In the genomic region with DNA sequence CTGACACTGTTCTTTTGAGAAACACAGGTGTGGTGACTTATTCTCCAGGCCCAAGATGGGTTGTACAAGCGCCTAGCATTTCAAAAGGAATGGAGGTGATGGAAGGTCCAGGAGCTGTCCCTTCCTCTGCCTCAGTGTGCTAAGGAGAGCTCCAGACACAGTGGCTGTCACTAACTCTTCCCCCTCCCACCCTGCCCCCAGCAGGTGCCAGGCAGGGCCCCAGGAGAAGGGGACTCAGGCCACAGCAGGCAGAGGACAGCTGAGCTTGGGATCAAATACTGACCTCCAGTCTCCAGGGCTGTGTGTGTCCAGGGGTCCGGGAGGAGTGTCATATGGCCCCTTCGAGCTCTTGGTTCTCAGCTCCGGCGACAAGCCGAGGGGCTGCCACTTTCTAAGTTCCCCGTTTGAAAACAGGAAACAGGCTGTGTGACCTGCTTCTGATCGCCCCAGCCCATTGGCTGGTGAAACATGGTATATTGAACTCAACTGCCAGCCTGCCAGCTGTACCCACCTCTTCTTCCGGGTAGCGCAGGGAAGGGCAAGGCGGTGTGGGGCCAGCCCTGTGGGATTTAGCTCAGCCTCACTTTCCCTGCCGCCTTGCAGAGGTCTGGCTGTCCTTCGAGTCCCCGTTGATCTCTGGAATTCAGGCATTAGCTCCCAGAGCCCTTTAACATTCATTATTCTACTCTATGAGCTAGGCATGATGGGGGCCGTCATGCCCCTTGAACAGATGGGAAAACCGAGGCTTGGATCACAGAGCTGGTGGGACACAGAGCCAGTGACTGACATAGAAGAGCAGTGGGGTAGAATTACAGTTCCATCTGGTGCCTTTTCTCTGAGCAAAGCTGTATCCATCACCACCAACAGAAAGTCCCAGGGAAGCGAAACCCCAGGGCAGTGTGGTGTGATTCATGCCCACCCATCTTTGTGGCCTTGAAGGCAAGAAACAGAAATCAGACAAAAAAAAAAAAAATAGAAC, we compare ENCODE assay signal across 9 cellular contexts. TPM values are rescaled to one million over a fixed set of nuclear protein-coding genes. Genes with fewer than 3 reads are reported as not detected.
DNase-seq lines count a peak whose midpoint lies in the region; ATAC-seq and TF ChIP-seq lines count a peak whose summit lies in the region.
"Had no signal": no experiment of that assay in that cellular context is flagged by ENCODE, and none has a peak within 500 bp of the region (broad histone marks: within the 10 kb centered on the region; RNA-seq: fewer than 3 reads in every experiment).

TSS of gene SNX20 (minus strand) at position 406 of the 979 bp plus-strand sequence. CDS start 3,786 bp downstream, outside the sequence.

- H3K27ac Mint-ChIP-seq in activated CD4-positive, alpha-beta memory T cell treated with anti-CD3 and anti-CD28 coated beads, Interleukin-2, amount 10 ng/mL, durations not matched to agents 7 days and 5 days = peak within 1 kb of the TSS; percentile 86

- peaks cover 91% of the 10 kb centered on the region for H3K4me1 Mint-ChIP-seq in activated CD4-positive, alpha-beta memory T cell treated with anti-CD3 and anti-CD28 coated beads, Interleukin-2, amount 10 ng/mL, durations not matched to agents 7 days and 5 days

- ATAC-seq in GM19397 (IDR thresholded peaks at IDR 0.05; ENCODE audit: unreplicated experiment) (peak; percentile 47), HG03558 (IDR thresholded peaks at IDR 0.05; ENCODE audit: extremely low read depth, unreplicated experiment) (peak; percentile 32)

- no peaks in the 10 kb centered on the region for H3K27me3 Mint-ChIP-seq in activated CD4-positive, alpha-beta memory T cell treated with anti-CD3 and anti-CD28 coated beads, Interleukin-2, amount 10 ng/mL, durations not matched to agents 7 days and 5 days

- no peak for TF ChIP-seq CTCF in right atrium auricular region (IDR thresholded peaks at IDR 0.05)

- POLR2A ChIA-PET in activated CD4-positive, alpha-beta memory T cell treated with anti-CD3 and anti-CD28 coated beads, Interleukin-2, amount 10 ng/mL, durations not matched to agents 7 days and 5 days (lab: Charles Lee) = interaction anchor here (0.6 to 11.4 kb wide), 18 partner anchors 9 to 529 kb away, joined by 3 to 164 read pairs (median 4); partner anchors contain the start of gene CYLD

- H3K4me1 ChIP-seq in right atrium auricular region = no peaks in the 10 kb centered on the region
- H3K4me1 ChIP-seq in subcutaneous abdominal adipose tissue (ENCODE audit: control insufficient read depth in 5 of 5, insufficient read depth in 5 of 5, low read length in 5 of 5) = peaks cover 0 to 40% (median 0%) of the 10 kb centered on the region in 5 donors

- H3K9me3 Mint-ChIP-seq in activated CD4-positive, alpha-beta memory T cell treated with anti-CD3 and anti-CD28 coated beads, Interleukin-2, amount 10 ng/mL, durations not matched to agents 7 days and 5 days = no peaks in the 10 kb centered on the region

- DNase-seq in AML-193 (lab: John Stamatoyannopoulos, UW) (peak; percentile 81 to 89), right atrium auricular region (ENCODE audit: low spot score) (no peak), COLO668 (lab: John Stamatoyannopoulos, UW; ENCODE audit: unreplicated experiment) (no peak), kidney glomerular epithelial cell (lab: John Stamatoyannopoulos, UW) (no peak)
- peak; percentile 78 for DNase-seq in activated CD4-positive, alpha-beta memory T cell treated with anti-CD3 and anti-CD28 coated beads, Interleukin-2, amount 10 ng/mL, durations not matched to agents 7 days and 5 days

- H3K9me3 ChIP-seq in right atrium auricular region (no peaks in the 10 kb centered on the region), subcutaneous abdominal adipose tissue (ENCODE audit: control insufficient read depth in 5 of 5, low read length in 5 of 5) (no peaks in the 10 kb centered on the region)

- peak within 1 kb of the TSS; percentile 9 to 31 for H3K4me3 ChIP-seq in right atrium auricular region
- H3K4me3 ChIP-seq in subcutaneous abdominal adipose tissue (ENCODE audit: low read depth in 1 of 5, low read length in 5 of 5) = peak within 1 kb of the TSS; percentile 31 to 58 (median 47)
- H3K4me3 ChIP-seq: lung had no signal

- H3K4me3 Mint-ChIP-seq in activated CD4-positive, alpha-beta memory T cell treated with anti-CD3 and anti-CD28 coated beads, Interleukin-2, amount 10 ng/mL, durations not matched to agents 7 days and 5 days = peak within 1 kb of the TSS; percentile 91

- H3K27ac ChIP-seq in right atrium auricular region = no peak within 1 kb of the TSS
- H3K27ac ChIP-seq in subcutaneous abdominal adipose tissue (ENCODE audit: low read depth, low read length) = no peak within 1 kb of the TSS

- CTCF ChIA-PET in activated CD4-positive, alpha-beta memory T cell treated with anti-CD3 and anti-CD28 coated beads, Interleukin-2, amount 10 ng/mL, durations not matched to agents 7 days and 5 days (lab: Charles Lee) = interaction anchor here (0.8 to 14.5 kb wide), 9 partner anchors 13 to 407 kb away, joined by 3 to 266 read pairs (median 7); partner anchors contain the start of gene CYLD

- no peaks in the 10 kb centered on the region for H3K36me3 ChIP-seq in right atrium auricular region
- peaks cover 0 to under 1% (median 0%) of the 10 kb centered on the region in 5 donors for H3K36me3 ChIP-seq in subcutaneous abdominal adipose tissue (ENCODE audit: control insufficient read depth in 5 of 5, insufficient read depth in 5 of 5, low read length in 5 of 5)

- H3K9ac ChIP-seq in subcutaneous abdominal adipose tissue (ENCODE audit: low read length in 5 of 5) = peak within 1 kb of the TSS in 2 of 5 donors; percentile 37 to 51

- H3K36me3 Mint-ChIP-seq in activated CD4-positive, alpha-beta memory T cell treated with anti-CD3 and anti-CD28 coated beads, Interleukin-2, amount 10 ng/mL, durations not matched to agents 7 days and 5 days (ENCODE audit: low read depth) = peaks cover 42% of the 10 kb centered on the region

- H3K27me3 ChIP-seq in right atrium auricular region = no peaks in the 10 kb centered on the region
- no peaks in the 10 kb centered on the region for H3K27me3 ChIP-seq in subcutaneous abdominal adipose tissue (ENCODE audit: control insufficient read depth in 5 of 5, insufficient read depth in 4 of 5, low read length in 5 of 5)

RNA-seq across cellular contexts. Expression of gene SNX20, which starts in this region (rescaled TPM):
- 10 to 100 TPM; 94.7 to 97.7 TPM for total RNA-seq in activated CD4-positive, alpha-beta memory T cell treated with anti-CD3 and anti-CD28 coated beads, Interleukin-2, amount 10 ng/mL, durations not matched to agents 7 days and 5 days
- total RNA-seq in right atrium auricular region = 1 to 10 TPM in 1 of 2 donors, under 1 TPM in 1; 0.89 to 1.9 TPM

Comparison
In these comparisons a context has a peak if more than half of its experiments do, and no peak if none do; other contexts are left out.
1. RNA of gene SNX20 (total RNA-seq): 94.7 to 97.7 TPM in activated CD4-positive, alpha-beta memory T cell treated with anti-CD3 and anti-CD28 coated beads, Interleukin-2, amount 10 ng/mL, durations not matched to agents 7 days and 5 days; 0.89 to 1.9 TPM in right atrium auricular region; every median in the first group is over 10 times any median in the second.
2. DNase-seq: peak in AML-193 (2 of 2) and activated CD4-positive, alpha-beta memory T cell treated with anti-CD3 and anti-CD28 coated beads, Interleukin-2, amount 10 ng/mL, durations not matched to agents 7 days and 5 days (single experiment); none in right atrium auricular region (single experiment), COLO668 (single experiment) and kidney glomerular epithelial cell (single experiment).